Comparison of ENCODE assay signal across 1 cellular context in genomic region chr22:23539135-23539838, GRCh38.
TF ChIP-seq lines count a peak whose summit lies in the region.

No MANE protein-coding gene starts in this region.

TF ChIP-seq in HepG2, 621 proteins besides CTCF, POLR2A, EP300 and RAD21 (continued from another document and continues in another):
- TF ChIP-seq, protein P1, sequence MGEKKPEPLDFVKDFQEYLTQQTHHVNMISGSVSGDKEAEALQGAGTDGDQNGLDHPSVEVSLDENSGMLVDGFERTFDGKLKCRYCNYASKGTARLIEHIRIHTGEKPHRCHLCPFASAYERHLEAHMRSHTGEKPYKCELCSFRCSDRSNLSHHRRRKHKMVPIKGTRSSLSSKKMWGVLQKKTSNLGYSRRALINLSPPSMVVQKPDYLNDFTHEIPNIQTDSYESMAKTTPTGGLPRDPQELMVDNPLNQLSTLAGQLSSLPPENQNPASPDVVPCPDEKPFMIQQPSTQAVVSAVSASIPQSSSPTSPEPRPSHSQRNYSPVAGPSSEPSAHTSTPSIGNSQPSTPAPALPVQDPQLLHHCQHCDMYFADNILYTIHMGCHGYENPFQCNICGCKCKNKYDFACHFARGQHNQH (CRISPR knock-in tag; IDR thresholded peaks at IDR 0.05): 0 out of 2 replicates have a peak, but pooled peaks have one; percentile 48
- peak; percentile 59; the same call in 1 of the 2 replicates for TF ChIP-seq ELF3 (CRISPR knock-in tag; IDR thresholded peaks at IDR 0.05)
- no peak for TF ChIP-seq ZNF337 (CRISPR knock-in tag; IDR thresholded peaks at IDR 0.05; ENCODE audit: borderline replicate concordance, low read depth)
- peak; percentile 38 for TF ChIP-seq XRCC5 (optimal IDR thresholded peaks at IDR 0.05; ENCODE audit: low read length)
- TF ChIP-seq REPIN1 (CRISPR knock-in tag; IDR thresholded peaks at IDR 0.05; ENCODE audit: borderline replicate concordance, low read depth): peak; percentile 57; the same call in 1 of the 2 replicates
- TF ChIP-seq YY1 (IDR thresholded peaks at IDR 0.05; ENCODE audit: insufficient read depth, insufficient replicate concordance, low read depth, low read length): peak; percentile 67
- TF ChIP-seq GATAD2A (CRISPR knock-in tag; IDR thresholded peaks at IDR 0.05): peak; percentile 61; the same call in 1 of the 2 replicates
- no peak for TF ChIP-seq KLF11 (CRISPR knock-in tag; IDR thresholded peaks at IDR 0.05)
- peak; percentile 66; the same call in 1 of the 2 replicates for TF ChIP-seq HBP1 (CRISPR knock-in tag; IDR thresholded peaks at IDR 0.05; ENCODE audit: low read depth)
- TF ChIP-seq TEAD3 (CRISPR knock-in tag; optimal IDR thresholded peaks at IDR 0.05; ENCODE audit: borderline replicate concordance): peak; percentile 76
- TF ChIP-seq SOX6 (IDR thresholded peaks at IDR 0.05): no peak
- peak; percentile 38; the same call in 1 of the 2 replicates for TF ChIP-seq SOX6 (CRISPR knock-in tag; IDR thresholded peaks at IDR 0.05)
- TF ChIP-seq, protein P2, sequence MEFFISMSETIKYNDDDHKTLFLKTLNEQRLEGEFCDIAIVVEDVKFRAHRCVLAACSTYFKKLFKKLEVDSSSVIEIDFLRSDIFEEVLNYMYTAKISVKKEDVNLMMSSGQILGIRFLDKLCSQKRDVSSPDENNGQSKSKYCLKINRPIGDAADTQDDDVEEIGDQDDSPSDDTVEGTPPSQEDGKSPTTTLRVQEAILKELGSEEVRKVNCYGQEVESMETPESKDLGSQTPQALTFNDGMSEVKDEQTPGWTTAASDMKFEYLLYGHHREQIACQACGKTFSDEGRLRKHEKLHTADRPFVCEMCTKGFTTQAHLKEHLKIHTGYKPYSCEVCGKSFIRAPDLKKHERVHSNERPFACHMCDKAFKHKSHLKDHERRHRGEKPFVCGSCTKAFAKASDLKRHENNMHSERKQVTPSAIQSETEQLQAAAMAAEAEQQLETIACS (CRISPR knock-in tag; IDR thresholded peaks at IDR 0.05): peak; percentile 51; the same call in 1 of the 2 replicates
- no peak for TF ChIP-seq ZFP90 (CRISPR knock-in tag; IDR thresholded peaks at IDR 0.05; ENCODE audit: borderline replicate concordance)
- TF ChIP-seq GATA4 (IDR thresholded peaks at IDR 0.05; ENCODE audit: borderline replicate concordance, low read depth): no peak
- TF ChIP-seq, protein P3, sequence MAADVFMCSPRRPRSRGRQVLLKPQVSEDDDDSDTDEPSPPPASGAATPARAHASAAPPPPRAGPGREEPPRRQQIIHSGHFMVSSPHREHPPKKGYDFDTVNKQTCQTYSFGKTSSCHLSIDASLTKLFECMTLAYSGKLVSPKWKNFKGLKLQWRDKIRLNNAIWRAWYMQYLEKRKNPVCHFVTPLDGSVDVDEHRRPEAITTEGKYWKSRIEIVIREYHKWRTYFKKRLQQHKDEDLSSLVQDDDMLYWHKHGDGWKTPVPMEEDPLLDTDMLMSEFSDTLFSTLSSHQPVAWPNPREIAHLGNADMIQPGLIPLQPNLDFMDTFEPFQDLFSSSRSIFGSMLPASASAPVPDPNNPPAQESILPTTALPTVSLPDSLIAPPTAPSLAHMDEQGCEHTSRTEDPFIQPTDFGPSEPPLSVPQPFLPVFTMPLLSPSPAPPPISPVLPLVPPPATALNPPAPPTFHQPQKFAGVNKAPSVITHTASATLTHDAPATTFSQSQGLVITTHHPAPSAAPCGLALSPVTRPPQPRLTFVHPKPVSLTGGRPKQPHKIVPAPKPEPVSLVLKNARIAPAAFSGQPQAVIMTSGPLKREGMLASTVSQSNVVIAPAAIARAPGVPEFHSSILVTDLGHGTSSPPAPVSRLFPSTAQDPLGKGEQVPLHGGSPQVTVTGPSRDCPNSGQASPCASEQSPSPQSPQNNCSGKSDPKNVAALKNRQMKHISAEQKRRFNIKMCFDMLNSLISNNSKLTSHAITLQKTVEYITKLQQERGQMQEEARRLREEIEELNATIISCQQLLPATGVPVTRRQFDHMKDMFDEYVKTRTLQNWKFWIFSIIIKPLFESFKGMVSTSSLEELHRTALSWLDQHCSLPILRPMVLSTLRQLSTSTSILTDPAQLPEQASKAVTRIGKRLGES (CRISPR knock-in tag; IDR thresholded peaks at IDR 0.05; ENCODE audit: borderline replicate concordance): no peak
- TF ChIP-seq KMT2A (CRISPR knock-in tag; IDR thresholded peaks at IDR 0.05): peak; percentile 58; the same call in 1 of the 2 replicates
- TF ChIP-seq, protein P4, sequence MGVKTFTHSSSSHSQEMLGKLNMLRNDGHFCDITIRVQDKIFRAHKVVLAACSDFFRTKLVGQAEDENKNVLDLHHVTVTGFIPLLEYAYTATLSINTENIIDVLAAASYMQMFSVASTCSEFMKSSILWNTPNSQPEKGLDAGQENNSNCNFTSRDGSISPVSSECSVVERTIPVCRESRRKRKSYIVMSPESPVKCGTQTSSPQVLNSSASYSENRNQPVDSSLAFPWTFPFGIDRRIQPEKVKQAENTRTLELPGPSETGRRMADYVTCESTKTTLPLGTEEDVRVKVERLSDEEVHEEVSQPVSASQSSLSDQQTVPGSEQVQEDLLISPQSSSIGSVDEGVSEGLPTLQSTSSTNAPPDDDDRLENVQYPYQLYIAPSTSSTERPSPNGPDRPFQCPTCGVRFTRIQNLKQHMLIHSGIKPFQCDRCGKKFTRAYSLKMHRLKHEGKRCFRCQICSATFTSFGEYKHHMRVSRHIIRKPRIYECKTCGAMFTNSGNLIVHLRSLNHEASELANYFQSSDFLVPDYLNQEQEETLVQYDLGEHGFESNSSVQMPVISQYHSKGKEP (CRISPR knock-in tag; IDR thresholded peaks at IDR 0.05): 0 out of 2 replicates have a peak, but pooled peaks have one; percentile 43
- no peak for TF ChIP-seq BRCA1 (CRISPR knock-in tag; IDR thresholded peaks at IDR 0.05)
- peak; percentile 64; the same call in 1 of the 2 replicates for TF ChIP-seq CBX5 (CRISPR knock-in tag; IDR thresholded peaks at IDR 0.05; ENCODE audit: borderline replicate concordance)
- TF ChIP-seq ZBTB38 (CRISPR knock-in tag; IDR thresholded peaks at IDR 0.05): peak; percentile 83
- no peak for TF ChIP-seq GMEB2 (CRISPR knock-in tag; IDR thresholded peaks at IDR 0.05; ENCODE audit: low read depth)
- TF ChIP-seq, protein P5, sequence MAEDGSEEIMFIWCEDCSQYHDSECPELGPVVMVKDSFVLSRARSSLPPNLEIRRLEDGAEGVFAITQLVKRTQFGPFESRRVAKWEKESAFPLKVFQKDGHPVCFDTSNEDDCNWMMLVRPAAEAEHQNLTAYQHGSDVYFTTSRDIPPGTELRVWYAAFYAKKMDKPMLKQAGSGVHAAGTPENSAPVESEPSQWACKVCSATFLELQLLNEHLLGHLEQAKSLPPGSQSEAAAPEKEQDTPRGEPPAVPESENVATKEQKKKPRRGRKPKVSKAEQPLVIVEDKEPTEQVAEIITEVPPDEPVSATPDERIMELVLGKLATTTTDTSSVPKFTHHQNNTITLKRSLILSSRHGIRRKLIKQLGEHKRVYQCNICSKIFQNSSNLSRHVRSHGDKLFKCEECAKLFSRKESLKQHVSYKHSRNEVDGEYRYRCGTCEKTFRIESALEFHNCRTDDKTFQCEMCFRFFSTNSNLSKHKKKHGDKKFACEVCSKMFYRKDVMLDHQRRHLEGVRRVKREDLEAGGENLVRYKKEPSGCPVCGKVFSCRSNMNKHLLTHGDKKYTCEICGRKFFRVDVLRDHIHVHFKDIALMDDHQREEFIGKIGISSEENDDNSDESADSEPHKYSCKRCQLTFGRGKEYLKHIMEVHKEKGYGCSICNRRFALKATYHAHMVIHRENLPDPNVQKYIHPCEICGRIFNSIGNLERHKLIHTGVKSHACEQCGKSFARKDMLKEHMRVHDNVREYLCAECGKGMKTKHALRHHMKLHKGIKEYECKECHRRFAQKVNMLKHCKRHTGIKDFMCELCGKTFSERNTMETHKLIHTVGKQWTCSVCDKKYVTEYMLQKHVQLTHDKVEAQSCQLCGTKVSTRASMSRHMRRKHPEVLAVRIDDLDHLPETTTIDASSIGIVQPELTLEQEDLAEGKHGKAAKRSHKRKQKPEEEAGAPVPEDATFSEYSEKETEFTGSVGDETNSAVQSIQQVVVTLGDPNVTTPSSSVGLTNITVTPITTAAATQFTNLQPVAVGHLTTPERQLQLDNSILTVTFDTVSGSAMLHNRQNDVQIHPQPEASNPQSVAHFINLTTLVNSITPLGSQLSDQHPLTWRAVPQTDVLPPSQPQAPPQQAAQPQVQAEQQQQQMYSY (CRISPR knock-in tag; IDR thresholded peaks at IDR 0.05): no peak
- no peak for TF ChIP-seq ZNF546 (CRISPR knock-in tag; conservative IDR thresholded peaks at IDR 0.05)
- TF ChIP-seq, protein P6, sequence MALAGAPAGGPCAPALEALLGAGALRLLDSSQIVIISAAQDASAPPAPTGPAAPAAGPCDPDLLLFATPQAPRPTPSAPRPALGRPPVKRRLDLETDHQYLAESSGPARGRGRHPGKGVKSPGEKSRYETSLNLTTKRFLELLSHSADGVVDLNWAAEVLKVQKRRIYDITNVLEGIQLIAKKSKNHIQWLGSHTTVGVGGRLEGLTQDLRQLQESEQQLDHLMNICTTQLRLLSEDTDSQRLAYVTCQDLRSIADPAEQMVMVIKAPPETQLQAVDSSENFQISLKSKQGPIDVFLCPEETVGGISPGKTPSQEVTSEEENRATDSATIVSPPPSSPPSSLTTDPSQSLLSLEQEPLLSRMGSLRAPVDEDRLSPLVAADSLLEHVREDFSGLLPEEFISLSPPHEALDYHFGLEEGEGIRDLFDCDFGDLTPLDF (CRISPR knock-in tag; IDR thresholded peaks at IDR 0.05): no peak
- peak; percentile 41; the same call in 1 of the 2 replicates for TF ChIP-seq ZNF614 (CRISPR knock-in tag; IDR thresholded peaks at IDR 0.05; ENCODE audit: borderline replicate concordance)
- TF ChIP-seq ZNF768 (CRISPR knock-in tag; IDR thresholded peaks at IDR 0.05): peak; percentile 36; the same call in 1 of the 2 replicates
- peak; percentile 39; the same call in 1 of the 2 replicates for TF ChIP-seq PHF21A (CRISPR knock-in tag; IDR thresholded peaks at IDR 0.05)
- no peak for TF ChIP-seq RBM22 (optimal IDR thresholded peaks at IDR 0.05; ENCODE audit: low read length)
- TF ChIP-seq, protein P7, sequence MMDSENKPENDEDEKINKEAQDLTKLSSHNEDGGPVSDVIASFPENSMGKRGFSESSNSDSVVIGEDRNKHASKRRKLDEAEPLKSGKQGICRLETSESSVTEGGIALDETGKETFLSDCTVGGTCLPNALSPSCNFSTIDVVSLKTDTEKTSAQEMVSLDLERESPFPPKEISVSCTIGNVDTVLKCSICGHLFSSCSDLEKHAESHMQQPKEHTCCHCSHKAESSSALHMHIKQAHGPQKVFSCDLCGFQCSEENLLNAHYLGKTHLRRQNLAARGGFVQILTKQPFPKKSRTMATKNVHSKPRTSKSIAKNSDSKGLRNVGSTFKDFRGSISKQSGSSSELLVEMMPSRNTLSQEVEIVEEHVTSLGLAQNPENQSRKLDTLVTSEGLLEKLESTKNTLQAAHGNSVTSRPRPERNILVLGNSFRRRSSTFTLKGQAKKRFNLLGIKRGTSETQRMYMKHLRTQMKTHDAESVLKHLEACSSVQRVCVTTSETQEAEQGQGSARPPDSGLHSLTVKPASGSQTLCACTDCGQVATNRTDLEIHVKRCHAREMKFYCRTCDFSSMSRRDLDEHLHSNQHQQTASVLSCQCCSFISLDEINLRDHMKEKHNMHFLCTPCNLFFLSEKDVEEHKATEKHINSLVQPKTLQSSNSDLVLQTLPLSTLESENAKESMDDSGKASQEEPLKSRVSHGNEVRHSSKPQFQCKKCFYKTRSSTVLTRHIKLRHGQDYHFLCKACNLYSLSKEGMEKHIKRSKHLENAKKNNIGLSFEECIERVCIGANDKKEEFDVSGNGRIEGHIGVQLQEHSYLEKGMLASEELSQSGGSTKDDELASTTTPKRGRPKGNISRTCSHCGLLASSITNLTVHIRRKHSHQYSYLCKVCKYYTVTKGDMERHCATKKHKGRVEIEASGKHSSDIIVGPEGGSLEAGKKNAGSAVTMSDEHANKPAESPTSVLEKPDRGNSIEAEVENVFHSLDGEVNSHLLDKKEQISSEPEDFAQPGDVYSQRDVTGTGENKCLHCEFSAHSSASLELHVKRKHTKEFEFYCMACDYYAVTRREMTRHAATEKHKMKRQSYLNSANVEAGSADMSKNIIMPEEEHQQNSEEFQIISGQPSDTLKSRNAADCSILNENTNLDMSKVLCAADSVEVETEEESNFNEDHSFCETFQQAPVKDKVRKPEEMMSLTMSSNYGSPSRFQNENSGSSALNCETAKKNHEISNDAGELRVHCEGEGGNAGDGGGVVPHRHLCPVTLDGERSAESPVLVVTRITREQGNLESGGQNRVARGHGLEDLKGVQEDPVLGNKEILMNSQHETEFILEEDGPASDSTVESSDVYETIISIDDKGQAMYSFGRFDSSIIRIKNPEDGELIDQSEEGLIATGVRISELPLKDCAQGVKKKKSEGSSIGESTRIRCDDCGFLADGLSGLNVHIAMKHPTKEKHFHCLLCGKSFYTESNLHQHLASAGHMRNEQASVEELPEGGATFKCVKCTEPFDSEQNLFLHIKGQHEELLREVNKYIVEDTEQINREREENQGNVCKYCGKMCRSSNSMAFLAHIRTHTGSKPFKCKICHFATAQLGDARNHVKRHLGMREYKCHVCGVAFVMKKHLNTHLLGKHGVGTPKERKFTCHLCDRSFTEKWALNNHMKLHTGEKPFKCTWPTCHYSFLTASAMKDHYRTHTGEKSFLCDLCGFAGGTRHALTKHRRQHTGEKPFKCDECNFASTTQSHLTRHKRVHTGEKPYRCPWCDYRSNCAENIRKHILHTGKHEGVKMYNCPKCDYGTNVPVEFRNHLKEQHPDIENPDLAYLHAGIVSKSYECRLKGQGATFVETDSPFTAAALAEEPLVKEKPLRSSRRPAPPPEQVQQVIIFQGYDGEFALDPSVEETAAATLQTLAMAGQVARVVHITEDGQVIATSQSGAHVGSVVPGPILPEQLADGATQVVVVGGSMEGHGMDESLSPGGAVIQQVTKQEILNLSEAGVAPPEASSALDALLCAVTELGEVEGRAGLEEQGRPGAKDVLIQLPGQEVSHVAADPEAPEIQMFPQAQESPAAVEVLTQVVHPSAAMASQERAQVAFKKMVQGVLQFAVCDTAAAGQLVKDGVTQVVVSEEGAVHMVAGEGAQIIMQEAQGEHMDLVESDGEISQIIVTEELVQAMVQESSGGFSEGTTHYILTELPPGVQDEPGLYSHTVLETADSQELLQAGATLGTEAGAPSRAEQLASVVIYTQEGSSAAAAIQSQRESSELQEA (CRISPR knock-in tag; IDR thresholded peaks at IDR 0.05; ENCODE audit: not compliant biosample characterization): no peak
- no peak for TF ChIP-seq NFYB (CRISPR knock-in tag; IDR thresholded peaks at IDR 0.05)
- TF ChIP-seq ZNF430 (CRISPR knock-in tag; IDR thresholded peaks at IDR 0.05): no peak
